Comparison of ENCODE assay signal across 8 cellular contexts in genomic region chr16:21820028-21820907, GRCh38. TPM values are rescaled to one million over a fixed set of nuclear protein-coding genes. Genes with fewer than 3 reads are reported as not detected.
DNase-seq lines count a peak whose midpoint lies in the region; ATAC-seq, FAIRE-seq and TF ChIP-seq lines count a peak whose summit lies in the region.
"Not testable (repeated sequence)": the region's sequence is repeated elsewhere in the genome, so short reads cannot be mapped to it uniquely, and the experiment has no call there.

No MANE protein-coding gene starts in this region.

- H3K36me3 ChIP-seq in astrocyte (ENCODE audit: insufficient read depth, low read length); upper lobe of right lung: not testable (repeated sequence)

- not testable (repeated sequence) for TF ChIP-seq CTCF in astrocyte (IDR thresholded peaks at IDR 0.05; ENCODE audit: insufficient read depth, low read depth, low read length); upper lobe of right lung (IDR thresholded peaks at IDR 0.05)

- not testable (repeated sequence) for H3K36me3 Mint-ChIP-seq in astrocyte (ENCODE audit: low read depth, unreplicated experiment)

- H3K27ac ChIP-seq in astrocyte (ENCODE audit: low read depth, low read length) (peak overlapping the region; percentile 63), upper lobe of right lung (peak overlapping the region; percentile 84)

- peak overlapping the region; percentile 65 for H3K4me3 ChIP-seq in astrocyte (ENCODE audit: insufficient read depth, low read depth, low read length)
- peak overlapping the region; percentile 64 for H3K4me3 ChIP-seq in upper lobe of right lung

- H3K9ac ChIP-seq in astrocyte (ENCODE audit: low read length) = peak overlapping the region; percentile 87

- H2AFZ ChIP-seq in astrocyte (ENCODE audit: low read depth, low read length) = peak overlapping the region; percentile 93

- not testable (repeated sequence) for H3K79me2 ChIP-seq in astrocyte (ENCODE audit: insufficient read depth, low read length)

- intact Hi-C loops in upper lobe of right lung (cut with DNase I) = not testable (repeated sequence)

- not testable (repeated sequence) for H3K27me3 ChIP-seq in astrocyte (ENCODE audit: insufficient read depth, low read length); upper lobe of right lung

- peak overlapping the region; percentile 86 for H3K4me3 Mint-ChIP-seq in astrocyte (ENCODE audit: unreplicated experiment)

- peak; percentile 99 for ATAC-seq in GM18498 (IDR thresholded peaks at IDR 0.05; ENCODE audit: unreplicated experiment)
- ATAC-seq in HG02885 (IDR thresholded peaks at IDR 0.05; ENCODE audit: poor library complexity, unreplicated experiment) = peak; percentile 80
- ATAC-seq in upper lobe of right lung = peak; percentile 99

- H4K20me1 ChIP-seq in astrocyte (ENCODE audit: insufficient read depth, low read length) = not testable (repeated sequence)

- not testable (repeated sequence) for H3K27me3 Mint-ChIP-seq in astrocyte (ENCODE audit: low read depth, unreplicated experiment)

- DNase-seq in NCI-H1694 (lab: John Stamatoyannopoulos, UW) (peak; percentile 21), T-helper 9 cell (peak; percentile 41), astrocyte (ENCODE audit: low read depth) (peak; percentile 56), hypothalamus (lab: John Stamatoyannopoulos, UW) (peak in 46 of 51 donors; percentile 4 to 70 (median 34)), putamen (ENCODE audit: low spot score) (peak; percentile 53), upper lobe of right lung (peak; percentile 87)

- peak overlapping the region; percentile 85 for H3K4me2 ChIP-seq in astrocyte (ENCODE audit: low read length)

- not testable (repeated sequence) for H3K9me3 Mint-ChIP-seq in astrocyte (ENCODE audit: unreplicated experiment)

- H3K27ac Mint-ChIP-seq in astrocyte (ENCODE audit: unreplicated experiment) = peak overlapping the region; percentile 88

- not testable (repeated sequence) for FAIRE-seq in astrocyte (lab: Jason Lieb, UNC)

- not testable (repeated sequence) for H3K9me3 ChIP-seq in astrocyte (ENCODE audit: insufficient read depth, low read depth, low read length); upper lobe of right lung

- H3K4me1 ChIP-seq in astrocyte (ENCODE audit: insufficient read depth, low read length); upper lobe of right lung: not testable (repeated sequence)

- not testable (repeated sequence) for H3K4me1 Mint-ChIP-seq in astrocyte (ENCODE audit: low read depth, unreplicated experiment)

RNA-seq across cellular contexts. Expression of gene NPIPB4, which starts 37.3 kb away (rescaled TPM):
- total RNA-seq in astrocyte (98.2 and 118 TPM in 2 replicates), upper lobe of right lung (143 TPM)

Comparison
In these comparisons a context has a peak if more than half of its experiments do, and no peak if none do; other contexts are left out.
1. Peak in every context shown above with its lines: DNase-seq, ATAC-seq, H3K4me3 ChIP-seq and H3K27ac ChIP-seq.
2. DNase-seq: peak in every context shown above with its lines; median percentile 87 in upper lobe of right lung; 56 in astrocyte; 53 in putamen; 41 in T-helper 9 cell; 34 in hypothalamus; 21 in NCI-H1694.